Comparison of ENCODE assay signal across 11 cellular contexts in the genomic region with DNA sequence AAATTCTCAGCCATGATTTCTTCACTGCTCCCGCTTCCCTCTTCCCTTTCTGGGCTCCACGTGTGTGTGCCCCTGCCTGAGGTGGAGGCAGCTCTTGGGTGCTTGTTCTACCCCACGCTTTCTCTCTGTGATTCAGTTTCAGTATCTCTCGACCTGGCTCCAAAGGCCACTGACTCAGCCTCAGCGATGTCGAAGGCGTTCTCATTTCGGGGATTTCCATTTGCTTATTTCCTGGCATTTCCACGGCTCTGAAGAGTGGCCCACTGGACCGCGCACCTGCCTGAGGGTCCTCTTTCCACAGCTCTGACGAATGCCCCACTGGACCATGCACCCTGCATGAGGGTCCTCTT. TPM values are rescaled to one million over a fixed set of nuclear protein-coding genes. Genes with fewer than 3 reads are reported as not detected.
A peak's percentile ranks its signal among the peaks of the same experiment; 100 is the strongest.
DNase-seq lines count a peak whose midpoint lies in the region; ATAC-seq and TF ChIP-seq lines count a peak whose summit lies in the region.
"Had no signal": no experiment of that assay in that cellular context is flagged by ENCODE, and none has a peak within 500 bp of the region (broad histone marks: within the 10 kb centered on the region; RNA-seq: fewer than 3 reads in every experiment).

No MANE protein-coding gene starts in this region.

- peak; percentile 72 to 76 for DNase-seq in activated T-cell treated with anti-CD3 and anti-CD28 coated beads, Interleukin-2, amount 50 U/mL, for 72 hours
- no peak for DNase-seq in natural killer cell
- DNase-seq in stimulated activated CD8-positive, alpha-beta memory T cell treated with anti-CD3 and anti-CD28 coated beads, Interleukin-7, amount 100 ng/mL, for 48 hours (ENCODE audit: extremely low read depth in 1 of 2, low read depth in 1 of 2), result peak; percentile 37 to 71
- DNase-seq in SIG-M5 treated with dmso at 0.1 percent for 504 hours (lab: John Stamatoyannopoulos, UW; ENCODE audit: unreplicated experiment), result no peak
- no peak for DNase-seq in NCI-H187 treated with DMSO at 0.1 percent for 48 hours (lab: John Stamatoyannopoulos, UW)
- DNase-seq: DMS79 treated with DMSO at 0.1 percent for 48 hours, T1000 had no signal

- ATAC-seq in activated T-cell treated with anti-CD3 and anti-CD28 coated beads, Interleukin-2, amount 50 U/mL, for 72 hours (replicated peaks in 1 of 2), result peak; percentile 93 to 94
- peak; percentile 17 to 48 (median 41) for ATAC-seq in natural killer cell
- ATAC-seq in HG03025 (IDR thresholded peaks at IDR 0.05; ENCODE audit: low FRiP score, unreplicated experiment), result no peak
- no peak for ATAC-seq in GM19324 (IDR thresholded peaks at IDR 0.05; ENCODE audit: low FRiP score, unreplicated experiment)

- TF ChIP-seq CTCF in natural killer cell (IDR thresholded peaks at IDR 0.05), result no peak

- H3K36me3 Mint-ChIP-seq in T-helper 1 cell treated with Interleukin-12 subunit alpha and Interleukin-12 subunit beta and Interleukin-4 antibody, amounts not matched to agents 30 μg/mL and 1 μg/mL, for 36 hours (ENCODE audit: low read depth), result peaks cover 30% of the 10 kb centered on the region
- peaks cover 1 to 10% of the 10 kb centered on the region in 2 donors for H3K36me3 Mint-ChIP-seq in activated T-cell treated with anti-CD3 and anti-CD28 coated beads, Interleukin-2, amount 50 U/mL, for 72 hours (ENCODE audit: insufficient read depth in 2 of 2)
- H3K36me3 Mint-ChIP-seq in natural killer cell, result peaks cover 5% of the 10 kb centered on the region

- H3K4me1 Mint-ChIP-seq in T-helper 1 cell treated with Interleukin-12 subunit alpha and Interleukin-12 subunit beta and Interleukin-4 antibody, amounts not matched to agents 30 μg/mL and 1 μg/mL, for 36 hours (ENCODE audit: low read depth), result peaks cover 24% of the 10 kb centered on the region
- peaks cover 29% of the 10 kb centered on the region for H3K4me1 Mint-ChIP-seq in activated T-cell treated with anti-CD3 and anti-CD28 coated beads, Interleukin-2, amount 50 U/mL, for 72 hours (ENCODE audit: low read depth)
- peaks cover 18 to 19% of the 10 kb centered on the region in 2 donors for H3K4me1 Mint-ChIP-seq in natural killer cell

- H3K9me3 Mint-ChIP-seq in T-helper 1 cell treated with Interleukin-12 subunit alpha and Interleukin-12 subunit beta and Interleukin-4 antibody, amounts not matched to agents 30 μg/mL and 1 μg/mL, for 36 hours, result no peaks in the 10 kb centered on the region
- no peaks in the 10 kb centered on the region for H3K9me3 Mint-ChIP-seq in activated T-cell treated with anti-CD3 and anti-CD28 coated beads, Interleukin-2, amount 50 U/mL, for 72 hours
- no peaks in the 10 kb centered on the region for H3K9me3 Mint-ChIP-seq in natural killer cell
- H3K9me3 Mint-ChIP-seq: nephron had no signal

- H3K4me3 Mint-ChIP-seq in T-helper 1 cell treated with Interleukin-12 subunit alpha and Interleukin-12 subunit beta and Interleukin-4 antibody, amounts not matched to agents 30 μg/mL and 1 μg/mL, for 36 hours, result peak overlapping the region; percentile 90
- H3K4me3 Mint-ChIP-seq in activated T-cell treated with anti-CD3 and anti-CD28 coated beads, Interleukin-2, amount 50 U/mL, for 72 hours, result peak overlapping the region; percentile 81 to 93
- peak overlapping the region; percentile 68 for H3K4me3 Mint-ChIP-seq in natural killer cell
- H3K4me3 Mint-ChIP-seq: nephron had no signal

- peak overlapping the region; percentile 100 for H3K27ac Mint-ChIP-seq in T-helper 1 cell treated with Interleukin-12 subunit alpha and Interleukin-12 subunit beta and Interleukin-4 antibody, amounts not matched to agents 30 μg/mL and 1 μg/mL, for 36 hours
- H3K27ac Mint-ChIP-seq in activated T-cell treated with anti-CD3 and anti-CD28 coated beads, Interleukin-2, amount 50 U/mL, for 72 hours, result peak overlapping the region; percentile 99
- peak overlapping the region; percentile 58 to 93 for H3K27ac Mint-ChIP-seq in natural killer cell
- H3K27ac Mint-ChIP-seq: nephron had no signal

- no peaks in the 10 kb centered on the region for H3K27me3 Mint-ChIP-seq in T-helper 1 cell treated with Interleukin-12 subunit alpha and Interleukin-12 subunit beta and Interleukin-4 antibody, amounts not matched to agents 30 μg/mL and 1 μg/mL, for 36 hours (ENCODE audit: low read depth)
- H3K27me3 Mint-ChIP-seq in activated T-cell treated with anti-CD3 and anti-CD28 coated beads, Interleukin-2, amount 50 U/mL, for 72 hours (ENCODE audit: low read depth), result no peaks in the 10 kb centered on the region
- H3K27me3 Mint-ChIP-seq in natural killer cell (ENCODE audit: low read depth in 2 of 2), result no peaks in the 10 kb centered on the region

- intact Hi-C loops in natural killer cell (cut with micrococcal nuclease), result no loop called here

RNA-seq across cellular contexts. Expression of a gene that starts 52.4 kb away (rescaled TPM):
- 100 to 1,000 TPM; 136 to 140 TPM for total RNA-seq in activated T-cell treated with anti-CD3 and anti-CD28 coated beads, Interleukin-2, amount 50 U/mL, for 72 hours
- total RNA-seq in natural killer cell, result 100 to 1,000 TPM; 349 to 358 (median 349) TPM

RNA-seq across cellular contexts. Expression of a gene that starts 52.6 kb away (rescaled TPM):
- 10 to 100 TPM; 21.0 to 22.0 TPM for total RNA-seq in activated T-cell treated with anti-CD3 and anti-CD28 coated beads, Interleukin-2, amount 50 U/mL, for 72 hours
- total RNA-seq in natural killer cell, result 10 to 100 TPM; 72.8 to 79.8 (median 73.2) TPM

RNA-seq across cellular contexts. Expression of a gene that starts 53.8 kb away (rescaled TPM):
- 1 to 10 TPM; 1.3 to 1.9 TPM for total RNA-seq in activated T-cell treated with anti-CD3 and anti-CD28 coated beads, Interleukin-2, amount 50 U/mL, for 72 hours
- not detected for total RNA-seq in natural killer cell

Comparison
In these comparisons a context has a peak if more than half of its experiments do, and no peak if none do; other contexts are left out.
1. ATAC-seq: peak in activated T-cell treated with anti-CD3 and anti-CD28 coated beads, Interleukin-2, amount 50 U/mL, for 72 hours (2 of 2) and natural killer cell (3 of 3); none in HG03025 (single experiment) and GM19324 (single experiment).
2. DNase-seq: peak in activated T-cell treated with anti-CD3 and anti-CD28 coated beads, Interleukin-2, amount 50 U/mL, for 72 hours (2 of 2) and stimulated activated CD8-positive, alpha-beta memory T cell treated with anti-CD3 and anti-CD28 coated beads, Interleukin-7, amount 100 ng/mL, for 48 hours (2 of 2); none in natural killer cell (single experiment), SIG-M5 treated with dmso at 0.1 percent for 504 hours (single experiment) and NCI-H187 treated with DMSO at 0.1 percent for 48 hours (single experiment).
3. Peak in every context shown above with its lines, with median percentiles within 50 percentile points of each other: H3K27ac Mint-ChIP-seq and H3K4me3 Mint-ChIP-seq.